ENCODE assay signal across 10 cellular contexts in genomic region chr9:89953824-89954223, GRCh38.
DNase-seq lines count a peak whose midpoint lies in the region; ATAC-seq and FAIRE-seq lines count a peak whose summit lies in the region.
"Had no signal": no experiment of that assay in that cellular context is flagged by ENCODE, and none has a peak within 500 bp of the region (broad histone marks: within the 10 kb centered on the region; RNA-seq: fewer than 3 reads in every experiment).

No MANE protein-coding gene starts in this region.

- H3K27me3 ChIP-seq in mesenchymal stem cell (ENCODE audit: control insufficient read depth in 1 of 2, insufficient read depth in 1 of 2, low read length in 2 of 2) (peaks cover 0 to 14% of the 10 kb centered on the region in 2 experiments), trophoblast cell (ENCODE audit: insufficient read depth, low read length) (no peaks in the 10 kb centered on the region), small intestine (ENCODE audit: control insufficient read depth in 2 of 2, insufficient read depth in 2 of 2, low read length in 2 of 2) (no peaks in the 10 kb centered on the region)

- no peak for ATAC-seq in HG03378 (IDR thresholded peaks at IDR 0.05; ENCODE audit: unreplicated experiment)
- ATAC-seq: K562 had no signal

- no peak overlapping the region for H3K9ac ChIP-seq in mesenchymal stem cell (ENCODE audit: low read length)
- no peak overlapping the region for H3K9ac ChIP-seq in trophoblast cell (ENCODE audit: low read length)

- H2AFZ ChIP-seq in mesenchymal stem cell (ENCODE audit: low read depth, low read length) (no peak overlapping the region), trophoblast cell (ENCODE audit: insufficient read depth, low read length, poor library complexity) (no peak overlapping the region)

- H2BK5ac ChIP-seq in mesenchymal stem cell (ENCODE audit: low read depth, low read length, poor library complexity, severe bottlenecking) (no peak overlapping the region), trophoblast cell (ENCODE audit: low read depth, low read length, poor library complexity) (no peak overlapping the region)

- H3K14ac ChIP-seq in mesenchymal stem cell (ENCODE audit: low read length in 2 of 2): peak overlapping the region in 1 of 2 experiments; percentile 67
- no peak overlapping the region for H3K14ac ChIP-seq in trophoblast cell (ENCODE audit: low read length)

- 98% methylated on average over 7 of the region's 7 CpGs for WGBS in mesenchymal stem cell
- no CpG with 5 or more reads among the region's 7 CpGs for WGBS in trophoblast cell (ENCODE audit: extremely low coverage, insufficient coverage, insufficient read length)
- WGBS in small intestine, 3 donors: 74 to 86% (median 77%) methylated on average over 7 of the region's 7 CpGs

- no peak for FAIRE-seq in small intestine (lab: Jason Lieb, UNC)
- FAIRE-seq: H1, K562 had no signal

- H3K36me3 ChIP-seq in mesenchymal stem cell (ENCODE audit: control insufficient read depth in 1 of 2, insufficient read depth in 2 of 2, low read depth in 1 of 2, low read length in 2 of 2): no peaks in the 10 kb centered on the region
- no peaks in the 10 kb centered on the region for H3K36me3 ChIP-seq in trophoblast cell (ENCODE audit: control insufficient read depth in 1 of 2, insufficient read depth in 2 of 2, low read length in 2 of 2)
- no peaks in the 10 kb centered on the region for H3K36me3 ChIP-seq in small intestine (ENCODE audit: control insufficient read depth in 2 of 2, insufficient read depth in 2 of 2, low read length in 2 of 2)

- H3K9me3 ChIP-seq in mesenchymal stem cell (ENCODE audit: control insufficient read depth, low read length): no peaks in the 10 kb centered on the region
- no peaks in the 10 kb centered on the region for H3K9me3 ChIP-seq in trophoblast cell (ENCODE audit: insufficient read depth, low read depth, low read length)
- no peaks in the 10 kb centered on the region for H3K9me3 ChIP-seq in small intestine (ENCODE audit: control insufficient read depth, low read depth)

- peak overlapping the region; percentile 80 for H2BK15ac ChIP-seq in mesenchymal stem cell (ENCODE audit: low read depth, poor library complexity, severe bottlenecking)

- no peak overlapping the region for H3K4me3 ChIP-seq in mesenchymal stem cell (ENCODE audit: insufficient read depth in 1 of 2, low read depth in 1 of 2, low read length in 2 of 2)
- H3K4me3 ChIP-seq in trophoblast cell (ENCODE audit: low read depth, low read length): no peak overlapping the region
- no peak overlapping the region for H3K4me3 ChIP-seq in small intestine (ENCODE audit: low read depth in 1 of 2, low read length in 2 of 2)
- H3K4me3 ChIP-seq: K562 had no signal

- no peak overlapping the region for H4K91ac ChIP-seq in mesenchymal stem cell (ENCODE audit: low read length)
- H4K91ac ChIP-seq in trophoblast cell (ENCODE audit: low read depth, low read length): no peak overlapping the region

- H2BK120ac ChIP-seq in mesenchymal stem cell (ENCODE audit: low read depth, low read length): no peak overlapping the region
- H2BK120ac ChIP-seq in trophoblast cell (ENCODE audit: insufficient read depth, low read length, poor library complexity): no peak overlapping the region

- H3K4me1 ChIP-seq in mesenchymal stem cell (ENCODE audit: control insufficient read depth, insufficient read depth, low read depth, low read length) (no peaks in the 10 kb centered on the region), trophoblast cell (ENCODE audit: control insufficient read depth in 1 of 2, insufficient read depth in 2 of 2, low read length in 2 of 2) (no peaks in the 10 kb centered on the region), small intestine (ENCODE audit: control insufficient read depth in 2 of 2, insufficient read depth in 1 of 2, low read depth in 1 of 2, low read length in 1 of 2) (no peaks in the 10 kb centered on the region)

- H2AK5ac ChIP-seq in mesenchymal stem cell (ENCODE audit: low read length, severe bottlenecking): no peak overlapping the region
- no peak overlapping the region for H2AK5ac ChIP-seq in trophoblast cell (ENCODE audit: low read length)

- no peak overlapping the region for H3K4ac ChIP-seq in mesenchymal stem cell (ENCODE audit: low read depth in 1 of 2, low read length in 2 of 2)
- no peak overlapping the region for H3K4ac ChIP-seq in trophoblast cell (ENCODE audit: low read depth, low read length)

- H3K4me2 ChIP-seq in mesenchymal stem cell (ENCODE audit: low read length, poor library complexity, severe bottlenecking) (no peak overlapping the region), trophoblast cell (ENCODE audit: low read length) (no peak overlapping the region)

- H3K79me1 ChIP-seq in mesenchymal stem cell (replicated peaks; ENCODE audit: low read length, poor library complexity, severe bottlenecking) (no peaks in the 10 kb centered on the region), trophoblast cell (ENCODE audit: low read length) (no peaks in the 10 kb centered on the region)

- H3K79me2 ChIP-seq in trophoblast cell (ENCODE audit: control insufficient read depth, insufficient read depth, low read length, poor library complexity): no peaks in the 10 kb centered on the region

- H3K27ac ChIP-seq in mesenchymal stem cell (ENCODE audit: low read length, poor library complexity, severe bottlenecking) (no peak overlapping the region), trophoblast cell (ENCODE audit: low read depth, low read length) (no peak overlapping the region), small intestine (ENCODE audit: low read depth in 1 of 2, low read length in 1 of 2) (no peak overlapping the region)

- no peak overlapping the region for H3K18ac ChIP-seq in mesenchymal stem cell (ENCODE audit: low read depth in 1 of 2, low read length in 2 of 2)
- no peak overlapping the region for H3K18ac ChIP-seq in trophoblast cell (ENCODE audit: low read length)

- H3K23ac ChIP-seq in mesenchymal stem cell (ENCODE audit: low read length in 2 of 2) (no peak overlapping the region), trophoblast cell (ENCODE audit: low read length) (no peak overlapping the region)

- H2BK12ac ChIP-seq in mesenchymal stem cell (ENCODE audit: low read length in 2 of 2): no peak overlapping the region
- no peak overlapping the region for H2BK12ac ChIP-seq in trophoblast cell (ENCODE audit: low read length)

- DNase-seq in Ammon's horn (ENCODE audit: low spot score): peak; percentile 18
- peak; percentile 67 for DNase-seq in NCI-H1092 treated with DMSO at 0.1 percent for 48 hours (lab: John Stamatoyannopoulos, UW)
- peak; percentile 52 for DNase-seq in cerebellum (ENCODE audit: low spot score)
- DNase-seq in mesenchymal stem cell: no peak
- no peak for DNase-seq in trophoblast cell
- no peak for DNase-seq in small intestine
- DNase-seq: NCI-H1694 had no signal

- no peak overlapping the region for H4K12ac ChIP-seq in trophoblast cell (ENCODE audit: low read depth, low read length)

- H4K8ac ChIP-seq in mesenchymal stem cell (ENCODE audit: low read length) (peak overlapping the region; percentile 12), trophoblast cell (ENCODE audit: low read depth, low read length) (no peak overlapping the region)

Comparison
In these comparisons a context has a peak if more than half of its experiments do, and no peak if none do; other contexts are left out.
1. DNase-seq: peak in Ammon's horn (single experiment), NCI-H1092 treated with DMSO at 0.1 percent for 48 hours (single experiment) and cerebellum (single experiment); none in mesenchymal stem cell (single experiment), trophoblast cell (0 of 2) and small intestine (single experiment).